8 cellular contexts compared by ENCODE assay signal in genomic region chr10:100518761-100519241, GRCh38. TPM values are rescaled to one million over a fixed set of nuclear protein-coding genes. Genes with fewer than 3 reads are reported as not detected.
DNase-seq lines count a peak whose midpoint lies in the region; ATAC-seq, FAIRE-seq and TF ChIP-seq lines count a peak whose summit lies in the region.

No MANE protein-coding gene starts in this region.

- POLR2A ChIA-PET in IMR-90 (lab: Charles Lee; ENCODE audit: unreplicated experiment) = interaction anchor here (1.1 kb wide), 1 partner anchor 364 kb away, joined by 3 read pairs; no protein-coding TSS in a partner anchor

- H3K56ac ChIP-seq in IMR-90 (ENCODE audit: extremely low read depth, insufficient read depth, low read length) = no peak overlapping the region

- H3K9me1 ChIP-seq in IMR-90 (ENCODE audit: insufficient read depth, low read length) = 0 out of 2 replicates have a peak, but pooled peaks cover 3% of the 10 kb centered on the region

- CTCF ChIA-PET in IMR-90 (lab: Yijun Ruan, JAX) = interaction anchor here (0.6 to 2.0 kb wide), 21 partner anchors 9 to 497 kb away, joined by 3 to 25 read pairs (median 3); partner anchors contain the start of genes HIF1AN and NDUFB8

- H3K4me3 ChIP-seq in IMR-90 (ENCODE audit: insufficient read depth, low read depth, low read length) = no peak overlapping the region
- no peak overlapping the region for H3K4me3 ChIP-seq in SJCRH30
- peak overlapping the region; percentile 78 for H3K4me3 ChIP-seq in adipocyte (ENCODE audit: low read length)
- H3K4me3 ChIP-seq in ovary = peak overlapping the region; percentile 34

- no peak overlapping the region for H2BK15ac ChIP-seq in IMR-90 (ENCODE audit: low read depth, low read length)

- no peak overlapping the region for H2BK120ac ChIP-seq in IMR-90 (ENCODE audit: low read depth, low read length)

- peak; percentile 66 for TF ChIP-seq RAD21 in IMR-90 (IDR thresholded peaks at IDR 0.05; ENCODE audit: low read length)

- no TSS peak for BruUV-seq in IMR-90 (replicated peaks; lab: Mats Ljungman, UMichigan)

- H3K79me1 ChIP-seq in IMR-90 (ENCODE audit: low read depth in 1 of 2, low read length in 2 of 2) = no peaks in the 10 kb centered on the region

- TF ChIP-seq CTCF in D721Med (IDR thresholded peaks at IDR 0.05; ENCODE audit: insufficient read depth, missing control alignments) = peak; percentile 84
- TF ChIP-seq CTCF in IMR-90 (conservative IDR thresholded peaks at IDR 0.05; ENCODE audit: low read depth, low read length) = peak; percentile 72
- TF ChIP-seq CTCF in ovary (IDR thresholded peaks at IDR 0.05) = peak in 2 of 3 donors; percentile 32 to 74

- H3K4ac ChIP-seq in IMR-90 (ENCODE audit: low read depth, low read length) = no peak overlapping the region

- H3K27me3 ChIP-seq in IMR-90 (ENCODE audit: control insufficient read depth, insufficient read depth, low read length) (no peaks in the 10 kb centered on the region), SJCRH30 (no peaks in the 10 kb centered on the region), adipocyte (replicated peaks; ENCODE audit: control insufficient read depth, insufficient read depth, low read length) (no peaks in the 10 kb centered on the region), ovary (no peaks in the 10 kb centered on the region)

- no peak overlapping the region for H2AK5ac ChIP-seq in IMR-90 (ENCODE audit: low read depth, low read length)

- TF ChIP-seq EP300 in ovary (IDR thresholded peaks at IDR 0.05) = no peak

- H3K18ac ChIP-seq in IMR-90 (ENCODE audit: low read depth, low read length) = no peak overlapping the region

- H3K9me3 ChIP-seq in IMR-90 (ENCODE audit: control insufficient read depth, insufficient read depth, low read length) (no peaks in the 10 kb centered on the region), SJCRH30 (replicated peaks) (no peaks in the 10 kb centered on the region; the same call in 1 of the 2 replicates), adipocyte (ENCODE audit: control insufficient read depth, low read length) (no peaks in the 10 kb centered on the region), ovary (no peaks in the 10 kb centered on the region)

- dilution Hi-C loops in IMR-90 (cut with HindIII; ENCODE audit: low sequenced_read_pairs, unreplicated experiment) = no loop called here

- no peaks in the 10 kb centered on the region for H4K20me1 ChIP-seq in IMR-90 (ENCODE audit: insufficient read depth, low read length)

- H3K36me3 ChIP-seq in IMR-90 (ENCODE audit: control insufficient read depth, insufficient read depth, low read length) = peaks cover 5% of the 10 kb centered on the region
- H3K36me3 ChIP-seq in SJCRH30 = peaks cover 7% of the 10 kb centered on the region; the same call in 1 of the 2 replicates
- H3K36me3 ChIP-seq in adipocyte (ENCODE audit: control insufficient read depth, insufficient read depth, low read length, severe bottlenecking) = peaks cover 10% of the 10 kb centered on the region
- H3K36me3 ChIP-seq in ovary = no peaks in the 10 kb centered on the region

- no peak overlapping the region for H4K8ac ChIP-seq in IMR-90 (ENCODE audit: low read depth in 2 of 2, low read length in 2 of 2)

- ATAC-seq in IMR-90 (ENCODE audit: low read depth) (peak; percentile 67), Right ventricle myocardium superior (ENCODE audit: poor library complexity) (peak; percentile 80), HG02763 (IDR thresholded peaks at IDR 0.05; ENCODE audit: unreplicated experiment) (no peak), GM21723 (IDR thresholded peaks at IDR 0.05; ENCODE audit: unreplicated experiment) (no peak)

- H2AK9ac ChIP-seq in IMR-90 (replicated peaks; ENCODE audit: low read depth, low read length, poor library complexity) = no peak overlapping the region

- H2BK20ac ChIP-seq in IMR-90 (ENCODE audit: low read depth, low read length) = no peak overlapping the region

- no peak overlapping the region for H3K27ac ChIP-seq in IMR-90 (ENCODE audit: insufficient read depth, low read length)
- H3K27ac ChIP-seq in SJCRH30 = no peak overlapping the region
- no peak overlapping the region for H3K27ac ChIP-seq in ovary

- intact Hi-C loops in IMR-90 (cut with micrococcal nuclease) (loop anchor here (1.0 to 5.0 kb wide), 2 partner anchors 176 to 358 kb away; no protein-coding TSS in a partner anchor), Right ventricle myocardium superior (cut with DNase I) (loop anchor here (10.0 kb wide), 1 partner anchor 174 kb away; the partner anchor contains the start of gene SCD), ovary (cut with DNase I) (loop anchor here in 1 of 4 donors (10.0 kb wide), 2 partner anchors 184 to 214 kb away; partner anchors contain the start of gene PKD2L1)

- H4K91ac ChIP-seq in IMR-90 (ENCODE audit: insufficient read depth, low read depth, low read length) = no peak overlapping the region

- H2AFZ ChIP-seq in IMR-90 (replicated peaks; ENCODE audit: low read length, poor library complexity) = peak overlapping the region; percentile 84

- H3K9ac ChIP-seq in IMR-90 (ENCODE audit: low read depth, low read length) (no peak overlapping the region), adipocyte (ENCODE audit: low read length) (peak overlapping the region; percentile 69)

- H2BK5ac ChIP-seq in IMR-90 (ENCODE audit: low read depth, low read length, poor library complexity, severe bottlenecking) = no peak overlapping the region

- H3K14ac ChIP-seq in IMR-90 (replicated peaks; ENCODE audit: low read depth, low read length) = no peak overlapping the region

- peak; percentile 85 for FAIRE-seq in D721Med (lab: Jason Lieb, UNC)

- peak overlapping the region; percentile 54; the same call in 1 of the 2 replicates for H3K4me2 ChIP-seq in IMR-90 (ENCODE audit: low read depth, low read length)

- TF ChIP-seq POLR2A in IMR-90 (IDR thresholded peaks at IDR 0.05; ENCODE audit: low read depth, low read length) = no peak
- no peak for TF ChIP-seq POLR2A in ovary (IDR thresholded peaks at IDR 0.05)

- H4K5ac ChIP-seq in IMR-90 (ENCODE audit: low read depth, low read length) = no peak overlapping the region

- in situ Hi-C loops in IMR-90 (cut with MboI; ENCODE audit: low sequenced_read_pairs) = no loop called here

- DNase-seq in D721Med (ENCODE audit: insufficient read length, low spot score) = peak; percentile 51
- peak; percentile 70 for DNase-seq in IMR-90
- peak; percentile 49 to 79 for DNase-seq in SJCRH30
- peak; percentile 88 for DNase-seq in adipocyte (ENCODE audit: low read depth)
- peak; percentile 50 for DNase-seq in Right ventricle myocardium superior
- DNase-seq in ovary = peak; percentile 37 to 75 (median 56)

- 7% methylated on average over 2 of the region's 7 CpGs; no CpG with 5 or more reads in 1 of the 2 experiments for WGBS in IMR-90 (ENCODE audit: extremely low coverage in 2 of 2, insufficient read length in 1 of 2), 2 experiments
- WGBS in ovary, 3 donors = 7 to 14% (median 10%) methylated on average over 7 of the region's 7 CpGs

- no peak overlapping the region for H3K23ac ChIP-seq in IMR-90 (ENCODE audit: low read depth, low read length)

- H3K4me1 ChIP-seq in IMR-90 (ENCODE audit: control insufficient read depth, insufficient read depth, low read length) = peaks cover 5% of the 10 kb centered on the region; the same call in 1 of the 2 replicates
- H3K4me1 ChIP-seq in SJCRH30 = no peaks in the 10 kb centered on the region
- H3K4me1 ChIP-seq in adipocyte (ENCODE audit: control insufficient read depth, insufficient read depth, low read length) = peaks cover 16% of the 10 kb centered on the region
- H3K4me1 ChIP-seq in ovary (ENCODE audit: insufficient read depth) = peaks cover 8% of the 10 kb centered on the region

TF ChIP-seq in IMR-90, 13 proteins besides CTCF, POLR2A, EP300 and RAD21:
- peak; percentile 42 for TF ChIP-seq SMC3 (IDR thresholded peaks at IDR 0.05; ENCODE audit: low read depth, low read length)
- TF ChIP-seq MXI1 (IDR thresholded peaks at IDR 0.05; ENCODE audit: borderline replicate concordance, low read depth, low read length) = no peak

RNA-seq across cellular contexts. Expression of gene SEC31B, which starts 0.9 kb away (rescaled TPM):
- total RNA-seq in IMR-90 (2012; rRNA removed) = 1.1 and 1.3 TPM in 2 replicates
- polyA plus RNA-seq in IMR-90 (2012; rRNA removed) = 6.1 and 8.1 TPM in 2 replicates
- 0.56 and 1.5 TPM in 2 replicates for polyA plus RNA-seq in IMR-90 (2012; cell fraction: cytosol; rRNA removed)
- 84.2 and 148 TPM in 2 replicates for polyA plus RNA-seq in IMR-90 (2012; cell fraction: nucleus; rRNA removed; ENCODE audit: low replicate concordance)
- total RNA-seq in SJCRH30 (2014; rRNA removed; shearing (Covaris generic)) = 2.2 and 4.6 TPM in 2 replicates
- 7.9 TPM for total RNA-seq in Right ventricle myocardium superior
- 10 to 100 TPM in 4 of 7 donors, 1 to 10 TPM in 3; 6.6 to 14.1 (median 10.9) TPM for total RNA-seq in ovary
- 1 to 10 TPM; 6.1 to 8.1 TPM for polyA plus RNA-seq in ovary

RNA-seq across cellular contexts. Expression of gene NDUFB8, which starts 10.9 kb away (rescaled TPM):
- 98.3 and 99.1 TPM in 2 replicates for total RNA-seq in IMR-90 (2012; rRNA removed)
- 265 and 333 TPM in 2 replicates for polyA plus RNA-seq in IMR-90 (2012; rRNA removed)
- 604 and 664 TPM in 2 replicates for polyA plus RNA-seq in IMR-90 (2012; cell fraction: cytosol; rRNA removed)
- polyA plus RNA-seq in IMR-90 (2012; cell fraction: nucleus; rRNA removed; ENCODE audit: low replicate concordance) = 167 and 179 TPM in 2 replicates
- 293 and 330 TPM in 2 replicates for total RNA-seq in SJCRH30 (2014; rRNA removed; shearing (Covaris generic))
- 431 TPM for total RNA-seq in Right ventricle myocardium superior
- 100 to 1,000 TPM in 6 of 7 donors, 10 to 100 TPM in 1; 99.4 to 156 (median 150) TPM for total RNA-seq in ovary
- polyA plus RNA-seq in ovary = 100 to 1,000 TPM; 162 to 262 TPM

RNA-seq across cellular contexts. Expression of gene HIF1AN, which starts 16.9 kb away (rescaled TPM):
- total RNA-seq in IMR-90 (2012; rRNA removed) (10.2 and 10.3 TPM in 2 replicates), Right ventricle myocardium superior (43.0 TPM), ovary (10 to 100 TPM in 6 of 7 donors, 1 to 10 TPM in 1; 6.3 to 50.0 (median 40.1) TPM)
- polyA plus RNA-seq in IMR-90 (2012; rRNA removed) (6.1 and 10.3 TPM in 2 replicates), ovary (10 to 100 TPM in 1 of 2 donors, 1 to 10 TPM in 1; 9.9 to 60.2 TPM)
- 3.8 and 6.9 TPM in 2 replicates for polyA plus RNA-seq in IMR-90 (2012; cell fraction: cytosol; rRNA removed)
- 5.0 and 17.2 TPM in 2 replicates for polyA plus RNA-seq in IMR-90 (2012; cell fraction: nucleus; rRNA removed; ENCODE audit: low replicate concordance)
- total RNA-seq in SJCRH30 (2014; rRNA removed; shearing (Covaris generic)) = 18.1 and 25.1 TPM in 2 replicates

RNA-seq across cellular contexts. Expression of gene WNT8B, which starts 56.0 kb away (rescaled TPM):
- not detected in 2 replicates for total RNA-seq in IMR-90 (2012; rRNA removed)
- polyA plus RNA-seq in IMR-90 (2012; rRNA removed) = 0.03 TPM in 1 of 2 replicates, not detected in the other
- not detected in 2 replicates for polyA plus RNA-seq in IMR-90 (2012; cell fraction: cytosol; rRNA removed)
- polyA plus RNA-seq in IMR-90 (2012; cell fraction: nucleus; rRNA removed; ENCODE audit: low replicate concordance) = not detected in 2 replicates
- not detected in 2 replicates for total RNA-seq in SJCRH30 (2014; rRNA removed; shearing (Covaris generic))
- total RNA-seq in Right ventricle myocardium superior = not detected
- under 1 TPM in 3 of 7 donors, not detected in 4; 0.13 to 0.36 (median 0.34) TPM for total RNA-seq in ovary
- under 1 TPM in 1 of 2 donors, not detected in 1; 0.06 TPM for polyA plus RNA-seq in ovary

Comparison
In these comparisons a context has a peak if more than half of its experiments do, and no peak if none do; other contexts are left out.
1. ATAC-seq: peak in IMR-90 (single experiment) and Right ventricle myocardium superior (single experiment); none in HG02763 (single experiment) and GM21723 (single experiment).
2. H3K4me3 ChIP-seq: peak in adipocyte (single experiment) and ovary (single experiment); none in IMR-90 (single experiment) and SJCRH30 (single experiment).
3. Peak in every context shown above with its lines, with median percentiles within 50 percentile points of each other: DNase-seq and CTCF ChIP-seq.